18 cellular contexts compared by ENCODE assay signal in the genomic region with DNA sequence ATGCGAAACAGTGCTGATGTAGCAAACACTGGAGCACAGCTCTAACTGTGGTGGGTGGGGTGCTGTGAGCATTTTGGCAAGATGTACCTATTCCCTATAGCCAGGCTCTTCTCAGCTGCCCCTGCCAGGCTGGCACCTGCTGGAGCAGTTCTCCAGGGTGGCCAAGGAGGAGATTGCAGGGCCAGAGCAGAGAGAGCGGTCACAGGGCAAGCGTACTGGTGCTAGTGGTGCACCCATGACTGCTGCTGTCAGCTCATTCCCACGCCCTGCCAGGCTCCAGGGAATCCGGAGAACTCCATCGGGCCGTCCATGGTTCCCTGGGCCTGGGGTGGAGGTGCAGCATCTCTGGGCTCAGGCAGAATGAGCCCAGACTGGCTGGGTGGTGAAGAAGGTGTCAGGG. TPM values are rescaled to one million over a fixed set of nuclear protein-coding genes. Genes with fewer than 3 reads are reported as not detected.
A peak's percentile ranks its signal among the peaks of the same experiment; 100 is the strongest.
DNase-seq lines count a peak whose midpoint lies in the region; FAIRE-seq and TF ChIP-seq lines count a peak whose summit lies in the region.
"Had no signal": no experiment of that assay in that cellular context is flagged by ENCODE, and none has a peak within 500 bp of the region (broad histone marks: within the 10 kb centered on the region; RNA-seq: fewer than 3 reads in every experiment).

No MANE protein-coding gene starts in this region.

- H3K9me3 ChIP-seq in cardiac muscle cell (ENCODE audit: low read depth) (no peaks in the 10 kb centered on the region), endothelial cell of umbilical vein (replicated peaks; ENCODE audit: control insufficient read depth, insufficient read depth, low read length) (no peaks in the 10 kb centered on the region)
- H3K9me3 ChIP-seq: adrenal gland, neutrophil had no signal

- H3K36me3 ChIP-seq in cardiac muscle cell (no peaks in the 10 kb centered on the region), endothelial cell of umbilical vein (ENCODE audit: control insufficient read depth in 2 of 2, extremely low read depth in 1 of 2, insufficient read depth in 2 of 2, low read length in 2 of 2) (no peaks in the 10 kb centered on the region)
- H3K36me3 ChIP-seq: adrenal gland, neutrophil had no signal

- H3K4me1 ChIP-seq in cardiac muscle cell (ENCODE audit: low read depth) (peaks cover 18% of the 10 kb centered on the region), endothelial cell of umbilical vein (ENCODE audit: control insufficient read depth, extremely low read depth, insufficient read depth, low read length) (peaks cover 41% of the 10 kb centered on the region)

- H3K9ac ChIP-seq in endothelial cell of umbilical vein (replicated peaks; ENCODE audit: extremely low read depth, insufficient read depth, low read length), result no peak overlapping the region

- DNase-seq in cardiac muscle cell (ENCODE audit: low read depth in 1 of 2, low spot score in 1 of 2), result no peak
- DNase-seq in cardiac septum (ENCODE audit: low spot score), result no peak
- no peak for DNase-seq in endothelial cell of umbilical vein (ENCODE audit: low read depth, low spot score)
- no peak for DNase-seq in nephron progenitor cell
- no peak for DNase-seq in NCI-H1105 (lab: John Stamatoyannopoulos, UW)
- DNase-seq in NCI-H1436 treated with DMSO at 0.1 percent for 48 hours (lab: John Stamatoyannopoulos, UW), result no peak
- DNase-seq in DMS153 (lab: John Stamatoyannopoulos, UW), result no peak
- no peak for DNase-seq in stimulated activated naive CD4-positive, alpha-beta T cell (lab: John Stamatoyannopoulos, UW)
- DNase-seq: activated CD8-positive, alpha-beta T cell treated with anti-CD3 and anti-CD28 coated beads for 36 hours; adrenal gland; CD8-positive, alpha-beta T cell; dermis blood vessel endothelial cell; Kasumi-1; NCI-H187 had no signal

- FAIRE-seq in endothelial cell of umbilical vein (lab: Jason Lieb, UNC), result no peak
- FAIRE-seq: G401.6 had no signal

- no peak overlapping the region for H2AFZ ChIP-seq in endothelial cell of umbilical vein (ENCODE audit: low read depth, low read length)

- H3K4me2 ChIP-seq in endothelial cell of umbilical vein (ENCODE audit: insufficient read depth, low read length), result peak overlapping the region; percentile 91

- H4K20me1 ChIP-seq in endothelial cell of umbilical vein (replicated peaks; ENCODE audit: control insufficient read depth, extremely low read depth, insufficient read depth, low read length), result no peaks in the 10 kb centered on the region

- H3K27me3 ChIP-seq in cardiac muscle cell (no peaks in the 10 kb centered on the region), endothelial cell of umbilical vein (ENCODE audit: control insufficient read depth in 2 of 2, insufficient read depth in 2 of 2, low read length in 2 of 2) (peaks cover 0 to 3% of the 10 kb centered on the region in 2 experiments)

- no peaks in the 10 kb centered on the region for H3K9me3 Mint-ChIP-seq in nephron progenitor cell
- H3K9me3 Mint-ChIP-seq: activated CD8-positive, alpha-beta T cell treated with anti-CD3 and anti-CD28 coated beads for 36 hours; activated T-helper 1 cell treated with anti-CD3 and anti-CD28 coated beads, Interleukin-12 subunit alpha, Interleukin-12 subunit beta, Interleukin-2, Interleukin-4 antibody, amounts not matched to agents 30 ng/mL and 10 ng/mL and 1 ng/mL, durations not matched to agents 14 hours and 24 hours and 36 hours; CD8-positive, alpha-beta T cell had no signal

- intact Hi-C loops in cardiac septum (cut with DNase I) (loop anchor here (5.0 kb wide), 2 partner anchors 63 to 108 kb away; no protein-coding TSS in a partner anchor), endothelial cell of umbilical vein (cut with micrococcal nuclease) (loop anchor here (5.0 kb wide), 1 partner anchor 43 kb away; no protein-coding TSS in a partner anchor)

- no peaks in the 10 kb centered on the region for H3K9me1 ChIP-seq in endothelial cell of umbilical vein (replicated peaks; ENCODE audit: control insufficient read depth, extremely low read depth, insufficient read depth, low read length)

- POLR2A ChIA-PET in endothelial cell of umbilical vein (lab: Charles Lee), result no interaction called here

- TF ChIP-seq CTCF in cardiac muscle cell (IDR thresholded peaks at IDR 0.05; ENCODE audit: low read depth, low read length) (no peak), endothelial cell of umbilical vein (IDR thresholded peaks at IDR 0.05; ENCODE audit: extremely low read depth in 1 of 2, insufficient read depth in 1 of 2, low read depth in 1 of 2, low read length in 2 of 2) (no peak), nephron progenitor cell (IDR thresholded peaks at IDR 0.05) (no peak)

- BruUV-seq in endothelial cell of umbilical vein (replicated peaks; lab: Mats Ljungman, UMichigan), result no TSS peak

- TF ChIP-seq POLR2A in endothelial cell of umbilical vein (IDR thresholded peaks at IDR 0.05; ENCODE audit: low read depth, low read length), result no peak

- H3K4me1 Mint-ChIP-seq in nephron progenitor cell, result peaks cover 53% of the 10 kb centered on the region

- H3K4me3 Mint-ChIP-seq in nephron progenitor cell, result peak overlapping the region; percentile 81
- H3K4me3 Mint-ChIP-seq: activated CD8-positive, alpha-beta T cell treated with anti-CD3 and anti-CD28 coated beads for 36 hours; activated T-helper 1 cell treated with anti-CD3 and anti-CD28 coated beads, Interleukin-12 subunit alpha, Interleukin-12 subunit beta, Interleukin-2, Interleukin-4 antibody, amounts not matched to agents 30 ng/mL and 10 ng/mL and 1 ng/mL, durations not matched to agents 14 hours and 24 hours and 36 hours; CD8-positive, alpha-beta T cell had no signal

- peaks cover 66% of the 10 kb centered on the region for H3K79me2 ChIP-seq in endothelial cell of umbilical vein (ENCODE audit: control insufficient read depth, insufficient read depth, low read length)

- H3K4me3 ChIP-seq in cardiac muscle cell, result peak overlapping the region; percentile 72
- H3K4me3 ChIP-seq in endothelial cell of umbilical vein (replicated peaks in 1 of 3; ENCODE audit: insufficient read depth in 1 of 3, low read depth in 1 of 3, low read length in 3 of 3), result peak overlapping the region in 2 of 3 experiments; percentile 91
- H3K4me3 ChIP-seq: adrenal gland had no signal

- H3K27ac ChIP-seq in cardiac muscle cell (no peak overlapping the region), endothelial cell of umbilical vein (ENCODE audit: insufficient read depth, low read depth, low read length) (no peak overlapping the region)
- H3K27ac ChIP-seq: adrenal gland, HL-60, neutrophil had no signal

- H3K27ac Mint-ChIP-seq in nephron progenitor cell, result no peak overlapping the region
- H3K27ac Mint-ChIP-seq: activated CD8-positive, alpha-beta T cell treated with anti-CD3 and anti-CD28 coated beads for 36 hours; activated T-helper 1 cell treated with anti-CD3 and anti-CD28 coated beads, Interleukin-12 subunit alpha, Interleukin-12 subunit beta, Interleukin-2, Interleukin-4 antibody, amounts not matched to agents 30 ng/mL and 10 ng/mL and 1 ng/mL, durations not matched to agents 14 hours and 24 hours and 36 hours; CD8-positive, alpha-beta T cell had no signal

- dilution Hi-C loops in endothelial cell of umbilical vein (cut with MboI; ENCODE audit: extremely low pct_ligation_motif_present, low sequenced_read_pairs), result no loop called here

- H3K27me3 Mint-ChIP-seq in nephron progenitor cell (ENCODE audit: low read depth, poor library complexity), result peaks cover 49% of the 10 kb centered on the region

- H3K36me3 Mint-ChIP-seq in nephron progenitor cell (ENCODE audit: low read depth), result peaks cover 6% of the 10 kb centered on the region
- H3K36me3 Mint-ChIP-seq: CD8-positive, alpha-beta T cell had no signal

- CTCF ChIA-PET in endothelial cell of umbilical vein (lab: Charles Lee), result interaction anchor here (0.9 to 6.4 kb wide), 16 partner anchors 10 to 154 kb away, joined by 3 to 92 read pairs (median 6); no protein-coding TSS in a partner anchor

TF ChIP-seq in endothelial cell of umbilical vein, 7 proteins besides CTCF, POLR2A, EP300 and RAD21:
- TF ChIP-seq JUN (IDR thresholded peaks at IDR 0.05; ENCODE audit: borderline replicate concordance, insufficient read depth, insufficient read length, low read depth), result no peak
- TF ChIP-seq GATA2 (IDR thresholded peaks at IDR 0.05; ENCODE audit: insufficient read depth, insufficient read length, low read depth, low read length), result no peak
- TF ChIP-seq POLR2AphosphoS5 (IDR thresholded peaks at IDR 0.05; ENCODE audit: insufficient read depth, low read depth, low read length), result no peak
- TF ChIP-seq EZH2 (IDR thresholded peaks at IDR 0.05; ENCODE audit: borderline replicate concordance, low read depth, low read length, severe bottlenecking), result no peak
- TF ChIP-seq, protein P1, sequence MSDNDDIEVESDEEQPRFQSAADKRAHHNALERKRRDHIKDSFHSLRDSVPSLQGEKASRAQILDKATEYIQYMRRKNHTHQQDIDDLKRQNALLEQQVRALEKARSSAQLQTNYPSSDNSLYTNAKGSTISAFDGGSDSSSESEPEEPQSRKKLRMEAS (IDR thresholded peaks at IDR 0.05; ENCODE audit: insufficient read depth, insufficient read length), result no peak
- TF ChIP-seq FOS (IDR thresholded peaks at IDR 0.05; ENCODE audit: borderline replicate concordance, insufficient read depth, low read length), result no peak
- TF ChIP-seq MYC (IDR thresholded peaks at IDR 0.05; ENCODE audit: low read depth, low read length), result no peak

RNA-seq across cellular contexts. Expression of a gene that starts 2.1 kb away (rescaled TPM):
- total RNA-seq in cardiac muscle cell, result 72.3 and 150 TPM in 2 replicates
- 57.2 and 95.2 TPM in 2 replicates for polyA plus RNA-seq in cardiac muscle cell
- 9.5 TPM for total RNA-seq in cardiac septum
- 26.7 and 47.5 TPM in 2 replicates for total RNA-seq in endothelial cell of umbilical vein
- 14.5 and 21.4 TPM in 2 replicates for polyA plus RNA-seq in endothelial cell of umbilical vein
- 33.6 and 39.5 TPM in 2 replicates for polyA plus RNA-seq in endothelial cell of umbilical vein (2011; cell fraction: cytosol; rRNA removed)
- 87.2 and 116 TPM in 2 replicates for polyA plus RNA-seq in endothelial cell of umbilical vein (2011; cell fraction: nucleus; rRNA removed)
- 13.5 and 39.8 TPM in 2 replicates for polyA plus RNA-seq in endothelial cell of umbilical vein (2012)
- polyA minus RNA-seq in endothelial cell of umbilical vein, result 15.4 and 23.6 TPM in 2 replicates
- polyA minus RNA-seq in endothelial cell of umbilical vein (2011; cell fraction: cytosol; rRNA and poly(A)+ RNA removed), result not detected
- 29.4 and 33.3 TPM in 2 replicates for polyA minus RNA-seq in endothelial cell of umbilical vein (2011; cell fraction: nucleus; rRNA and poly(A)+ RNA removed)
- total RNA-seq: activated CD8-positive, alpha-beta T cell treated with anti-CD3 and anti-CD28 coated beads for 36 hours; activated T-helper 1 cell treated with anti-CD3 and anti-CD28 coated beads, Interleukin-12 subunit alpha, Interleukin-12 subunit beta, Interleukin-2, Interleukin-4 antibody, amounts not matched to agents 30 ng/mL and 10 ng/mL and 1 ng/mL, durations not matched to agents 14 hours and 24 hours and 36 hours; CD8-positive, alpha-beta T cell had no signal
